9 cellular contexts compared by ENCODE assay signal in the genomic region with DNA sequence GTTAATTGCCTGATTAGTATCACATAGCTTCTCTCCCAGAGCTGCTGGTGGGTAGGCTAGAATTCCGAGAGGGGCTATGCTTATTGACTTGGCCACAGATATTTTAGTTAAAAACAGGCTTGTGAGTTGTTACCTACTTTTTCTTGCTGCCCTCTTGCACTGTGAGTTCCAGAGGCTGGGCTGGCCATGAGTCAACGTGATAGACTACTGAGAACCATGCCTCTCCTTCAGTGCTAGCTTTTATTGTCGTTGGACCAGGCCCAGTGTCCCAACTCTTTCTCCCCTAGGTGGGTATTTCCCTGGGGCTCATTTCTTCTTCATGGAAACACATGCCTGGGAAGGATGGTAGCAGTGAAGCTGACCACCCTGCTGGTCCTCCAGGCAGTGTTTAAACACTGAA. TPM values are rescaled to one million over a fixed set of nuclear protein-coding genes. Genes with fewer than 3 reads are reported as not detected.
"Had no signal": no experiment of that assay in that cellular context is flagged by ENCODE, and none has a peak within 500 bp of the region (broad histone marks: within the 10 kb centered on the region; RNA-seq: fewer than 3 reads in every experiment).

No MANE protein-coding gene starts in this region.

- H2AFZ ChIP-seq: GM23248, GM23338 had no signal

- DNase-seq: GM23248, GOT3, H7, H9, HCEC 1CT, HFFc6 had no signal

- H3K9me3 ChIP-seq: HAP-1 had no signal

- H3K9ac ChIP-seq: GM23248 had no signal

- H3K27ac ChIP-seq: GM23248 had no signal

- H3K4me1 ChIP-seq: HAP-1 had no signal

- H3K4me3 ChIP-seq: GM23248, GM23338, HAP-1 had no signal

- ATAC-seq: GM23338, HCT116 had no signal

- H3K4me2 ChIP-seq: GM23338 had no signal

- H3K36me3 ChIP-seq: HAP-1 had no signal

RNA-seq across cellular contexts. Expression of a gene that starts 54.2 kb away (rescaled TPM):
- total RNA-seq: GM23248 had no signal
- polyA plus RNA-seq: GM23248 had no signal
